Comparison of ENCODE assay signal across 10 cellular contexts in genomic region chr5:119366537-119366874, GRCh38. TPM values are rescaled to one million over a fixed set of nuclear protein-coding genes. Genes with fewer than 3 reads are reported as not detected.
DNase-seq lines count a peak whose midpoint lies in the region; ATAC-seq and TF ChIP-seq lines count a peak whose summit lies in the region.
"Had no signal": no experiment of that assay in that cellular context is flagged by ENCODE, and none has a peak within 500 bp of the region (broad histone marks: within the 10 kb centered on the region; RNA-seq: fewer than 3 reads in every experiment).

No MANE protein-coding gene starts in this region.

- ATAC-seq in GM18517 (IDR thresholded peaks at IDR 0.05; ENCODE audit: unreplicated experiment) (peak; percentile 21), activated B cell treated with CpG ODN at 0.5 μM for 24 hours (ENCODE audit: low read depth) (no peak), GM18873 (IDR thresholded peaks at IDR 0.05; ENCODE audit: low FRiP score, unreplicated experiment) (no peak), HG02884 (IDR thresholded peaks at IDR 0.05; ENCODE audit: unreplicated experiment) (no peak)
- ATAC-seq: HCT116 had no signal

- H3K9ac ChIP-seq in GM23248 = no peak overlapping the region

- H3K79me2 ChIP-seq in GM23248 (ENCODE audit: insufficient read depth) = peaks cover 31% of the 10 kb centered on the region

- POLR2A ChIA-PET in activated B cell treated with CpG ODN at 0.5 μM for 24 hours (lab: Charles Lee) = interaction anchor here (0.6 to 7.5 kb wide), 6 partner anchors 10 to 38 kb away, joined by 3 to 103 read pairs (median 4); partner anchors contain the start of gene TNFAIP8

- H3K36me3 Mint-ChIP-seq in activated B cell treated with CpG ODN at 0.5 μM for 24 hours (ENCODE audit: low read depth) = peaks cover 62% of the 10 kb centered on the region
- H3K36me3 Mint-ChIP-seq in osteocyte (ENCODE audit: unreplicated experiment) = peaks cover 4% of the 10 kb centered on the region

- peaks cover 2% of the 10 kb centered on the region for H3K9me3 Mint-ChIP-seq in activated B cell treated with CpG ODN at 0.5 μM for 24 hours
- H3K9me3 Mint-ChIP-seq in osteocyte (ENCODE audit: unreplicated experiment) = no peaks in the 10 kb centered on the region

- no peak overlapping the region for H3K27ac ChIP-seq in GM23248

- TF ChIP-seq CTCF in activated B cell treated with CpG ODN at 0.5 μM for 24 hours (IDR thresholded peaks at IDR 0.05) (no peak), osteocyte (IDR thresholded peaks at IDR 0.05) (no peak)

- CTCF ChIA-PET in activated B cell treated with CpG ODN at 0.5 μM for 24 hours (lab: Charles Lee) = interaction anchor here (0.6 to 3.6 kb wide), 4 partner anchors 39 to 93 kb away, joined by 3 to 16 read pairs (median 4); no protein-coding TSS in a partner anchor

- H3K36me3 ChIP-seq in GM23248 (ENCODE audit: low read depth) = no peaks in the 10 kb centered on the region

- no peak overlapping the region for H3K4me3 ChIP-seq in GM23248

- H3K4me3 Mint-ChIP-seq in activated B cell treated with CpG ODN at 0.5 μM for 24 hours = peak overlapping the region; percentile 55
- H3K4me3 Mint-ChIP-seq in osteocyte (ENCODE audit: unreplicated experiment) = no peak overlapping the region

- peaks cover 54% of the 10 kb centered on the region for H3K4me1 ChIP-seq in GM23248 (ENCODE audit: insufficient read depth)

- DNase-seq in GM23248 = no peak
- DNase-seq in activated B cell treated with CpG ODN at 0.5 μM for 24 hours = no peak
- DNase-seq in osteocyte (ENCODE audit: extremely low spot score, unreplicated experiment) = no peak
- no peak for DNase-seq in NCI-H128 (lab: John Stamatoyannopoulos, UW; ENCODE audit: unreplicated experiment)
- no peak for DNase-seq in NCI-H748 treated with DMSO at 0.1 percent for 48 hours (lab: John Stamatoyannopoulos, UW)
- DNase-seq: RPMI8226 had no signal

- no peaks in the 10 kb centered on the region for H3K27me3 ChIP-seq in GM23248 (replicated peaks; ENCODE audit: insufficient read depth)

- intact Hi-C loops in activated B cell treated with CpG ODN at 0.5 μM for 24 hours (cut with micrococcal nuclease) = loop anchor here (2.0 to 5.0 kb wide), 2 partner anchors 34 to 46 kb away; no protein-coding TSS in a partner anchor

- no peaks in the 10 kb centered on the region for H3K9me3 ChIP-seq in GM23248 (ENCODE audit: low read depth)

- peak overlapping the region; percentile 59; the same call in 1 of the 2 replicates for H2AFZ ChIP-seq in GM23248

- H3K27ac Mint-ChIP-seq in activated B cell treated with CpG ODN at 0.5 μM for 24 hours = peak overlapping the region; percentile 84
- peak overlapping the region; percentile 46 for H3K27ac Mint-ChIP-seq in osteocyte (ENCODE audit: unreplicated experiment)

- 0 out of 2 replicates have a peak, but pooled peaks cover 3% of the 10 kb centered on the region for H3K9me2 ChIP-seq in GM23248 (ENCODE audit: insufficient read depth)

- in situ Hi-C loops in GM23248 (cut with MboI) = no loop called here

- H3K27me3 Mint-ChIP-seq in activated B cell treated with CpG ODN at 0.5 μM for 24 hours (no peaks in the 10 kb centered on the region), osteocyte (ENCODE audit: unreplicated experiment) (no peaks in the 10 kb centered on the region)

- peaks cover 98% of the 10 kb centered on the region for H3K4me1 Mint-ChIP-seq in activated B cell treated with CpG ODN at 0.5 μM for 24 hours
- H3K4me1 Mint-ChIP-seq in osteocyte (ENCODE audit: unreplicated experiment) = peaks cover 61% of the 10 kb centered on the region

- H3K4me2 ChIP-seq in GM23248 (ENCODE audit: unreplicated experiment) = no peak overlapping the region

- no peaks in the 10 kb centered on the region for H4K20me1 ChIP-seq in GM23248 (ENCODE audit: insufficient read depth)

- WGBS in GM23248 (ENCODE audit: low coverage in 1 of 2, low lambda C conversion rate in 2 of 2, missing lambda C conversion rate in 2 of 2), 2 experiments = 67 to 71% methylated on average over 2 of the region's 2 CpGs

- H3F3A ChIP-seq in GM23248 (ENCODE audit: insufficient read depth) = peaks cover 40% of the 10 kb centered on the region

RNA-seq across cellular contexts. Expression of gene TNFAIP8, which starts 10.7 kb away (rescaled TPM):
- 9.9 and 14.8 TPM in 2 replicates for total RNA-seq in GM23248 (2014; rRNA removed; shearing (Covaris generic))
- 10.3 and 10.4 TPM in 2 replicates for polyA plus RNA-seq in GM23248 (2016; fragmentation: Nextera tagmentation; extraction: Ambion mirVana)
- total RNA-seq in activated B cell treated with CpG ODN at 0.5 μM for 24 hours (135 and 149 TPM in 2 replicates), osteocyte (13.3 and 14.0 TPM in 2 replicates)
